ENCODE assay signal across 18 cellular contexts in genomic region chr9:10339152-10339551, GRCh38.
DNase-seq lines count a peak whose midpoint lies in the region; ATAC-seq lines count a peak whose summit lies in the region.
"Had no signal": no experiment of that assay in that cellular context is flagged by ENCODE, and none has a peak within 500 bp of the region (broad histone marks: within the 10 kb centered on the region; RNA-seq: fewer than 3 reads in every experiment).

No MANE protein-coding gene starts in this region.

- no peaks in the 10 kb centered on the region for H3K9me3 ChIP-seq in NT2/D1 (ENCODE audit: insufficient read depth, low read length)
- H3K9me3 ChIP-seq: Caco-2, HAP-1 had no signal

- ATAC-seq in sciatic nerve: no peak
- ATAC-seq: A549 had no signal

- H2BK5ac ChIP-seq in mesendoderm (ENCODE audit: low read length): no peak overlapping the region

- no peaks in the 10 kb centered on the region for H3K79me2 ChIP-seq in mesendoderm (ENCODE audit: control insufficient read depth, insufficient read depth, low read length)

- H3K9ac ChIP-seq in NT2/D1 (ENCODE audit: insufficient read length, low read depth): no peak overlapping the region
- H3K9ac ChIP-seq in mesendoderm (ENCODE audit: low read length): no peak overlapping the region

- no peak overlapping the region for H2BK15ac ChIP-seq in mesendoderm (replicated peaks; ENCODE audit: low read depth)

- intact Hi-C loops in sciatic nerve (cut with DNase I): no loop called here

- H3K79me1 ChIP-seq in mesendoderm (ENCODE audit: low read length): no peaks in the 10 kb centered on the region

- DNase-seq in DMS53 (lab: John Stamatoyannopoulos, UW) (peak; percentile 0), DMS53 treated with DMSO at 0.1 percent for 48 hours (lab: John Stamatoyannopoulos, UW; ENCODE audit: unreplicated experiment) (no peak), NT2/D1 (ENCODE audit: low read depth, low spot score) (peak; percentile 8), iPS DF 19.7 (ENCODE audit: low read depth, low spot score) (peak; percentile 5), mesendoderm (peak; percentile 60), sciatic nerve (ENCODE audit: low spot score) (no peak), MV-4-11 (lab: John Stamatoyannopoulos, UW) (no peak), HuH-7.5 (ENCODE audit: low spot score) (no peak)
- DNase-seq: AML-193; Caco-2; CD4-positive, alpha-beta T cell; DMS79 treated with DMSO at 0.1 percent for 48 hours; GF-D8 had no signal

- no peak overlapping the region for H3K18ac ChIP-seq in mesendoderm (ENCODE audit: low read length)

- H3K27me3 ChIP-seq in NT2/D1 (ENCODE audit: insufficient read depth, insufficient read length) (no peaks in the 10 kb centered on the region), mesendoderm (ENCODE audit: insufficient read depth, low read length, poor library complexity) (no peaks in the 10 kb centered on the region)

- H3K4ac ChIP-seq in mesendoderm (ENCODE audit: low read depth, low read length): no peak overlapping the region

- H2BK120ac ChIP-seq in mesendoderm (ENCODE audit: low read depth, low read length): no peak overlapping the region

- H3K4me2 ChIP-seq in mesendoderm (ENCODE audit: low read length): no peak overlapping the region
- H3K4me2 ChIP-seq: A549 had no signal

- H2AK5ac ChIP-seq in mesendoderm (ENCODE audit: low read length): no peak overlapping the region

- H3K4me1 ChIP-seq in NT2/D1 (ENCODE audit: insufficient read depth, insufficient read length): no peaks in the 10 kb centered on the region
- H3K4me1 ChIP-seq in mesendoderm (ENCODE audit: control insufficient read depth, low read depth, low read length): no peaks in the 10 kb centered on the region
- H3K4me1 ChIP-seq: A549, Caco-2 had no signal

- no peak overlapping the region for H3K23ac ChIP-seq in mesendoderm (ENCODE audit: low read length)

- H3K36me3 ChIP-seq in NT2/D1 (ENCODE audit: insufficient read depth, insufficient read length, low read length) (no peaks in the 10 kb centered on the region), mesendoderm (ENCODE audit: control insufficient read depth, insufficient read depth, low read length) (no peaks in the 10 kb centered on the region)
- H3K36me3 ChIP-seq: HAP-1 had no signal

- no peak overlapping the region for H4K8ac ChIP-seq in mesendoderm (ENCODE audit: low read depth, low read length)

- H3K27ac ChIP-seq in mesendoderm (ENCODE audit: low read depth, low read length): no peak overlapping the region
- H3K27ac ChIP-seq: 22Rv1, A549, C4-2B, HL-60 had no signal

- H3K4me3 ChIP-seq in NT2/D1 (ENCODE audit: insufficient read length, low read depth) (no peak overlapping the region), mesendoderm (ENCODE audit: low read length) (no peak overlapping the region)
- H3K4me3 ChIP-seq: A549, HAP-1 had no signal

- no peak overlapping the region for H3K56ac ChIP-seq in mesendoderm (ENCODE audit: low read length)

- no peak overlapping the region for H4K5ac ChIP-seq in mesendoderm (ENCODE audit: low read length)

Comparison
In these comparisons a context has a peak if more than half of its experiments do, and no peak if none do; other contexts are left out.
1. DNase-seq: peak in DMS53 (single experiment), NT2/D1 (single experiment), iPS DF 19.7 (single experiment) and mesendoderm (single experiment); none in DMS53 treated with DMSO at 0.1 percent for 48 hours (single experiment), sciatic nerve (single experiment), MV-4-11 (single experiment) and HuH-7.5 (single experiment).